In the genomic region with DNA sequence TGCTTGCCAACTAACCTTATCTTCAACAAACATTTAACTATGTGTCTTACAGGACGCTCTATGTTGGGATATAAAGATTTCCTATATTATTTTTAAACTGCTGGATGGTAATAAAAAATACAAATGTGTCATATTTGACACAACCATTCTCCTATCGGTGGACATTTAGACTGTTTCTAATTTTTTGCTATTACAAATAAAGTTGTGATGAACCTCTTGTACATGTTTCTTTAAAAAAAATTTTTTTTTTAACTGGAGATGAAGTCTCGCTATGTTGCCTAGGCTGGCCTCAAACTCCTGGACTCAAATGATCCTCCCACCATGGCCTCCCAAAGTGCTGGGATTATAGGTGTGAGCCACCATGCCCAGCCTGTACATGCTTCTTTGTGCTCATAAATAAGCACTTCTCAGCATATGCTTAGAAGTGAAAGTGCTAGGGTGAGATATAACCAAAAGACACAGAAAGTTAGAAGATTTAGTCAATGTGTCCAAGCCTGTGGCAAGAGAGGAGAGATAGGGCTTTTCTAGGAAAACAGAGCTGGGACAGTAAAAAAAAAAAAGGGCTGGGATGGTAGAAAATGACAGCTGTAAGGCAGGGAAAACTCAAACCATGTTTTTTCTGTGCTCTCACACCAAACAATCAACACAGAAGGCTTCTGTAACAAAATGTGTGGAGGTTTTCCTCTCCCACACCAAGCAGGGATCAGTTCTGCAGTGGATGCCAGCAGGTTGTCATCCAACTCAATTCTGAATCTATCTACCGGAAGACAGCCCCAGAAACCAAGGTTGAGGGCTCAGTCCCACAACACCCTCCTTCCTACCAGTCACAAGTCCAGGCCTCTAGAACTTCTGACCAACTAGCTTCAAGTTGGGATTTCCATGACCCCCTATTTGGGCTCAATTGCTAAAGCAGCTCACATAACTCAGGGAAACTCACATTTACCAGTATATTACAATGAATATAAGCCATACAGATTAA, we compare ENCODE assay signal across 1 cellular context.
TF ChIP-seq lines count a peak whose summit lies in the region.

No MANE protein-coding gene starts in this region.

TF ChIP-seq in K562, 482 proteins besides CTCF, POLR2A, EP300 and RAD21 (continued from another document and continues in another):
- no peak for TF ChIP-seq ZNF609 (CRISPR knock-in tag; IDR thresholded peaks at IDR 0.05; ENCODE audit: borderline replicate concordance)
- no peak for TF ChIP-seq HMG20B (CRISPR knock-in tag; IDR thresholded peaks at IDR 0.05)
- no peak; the same call in 1 of the 2 replicates for TF ChIP-seq DMBX1 (CRISPR knock-in tag; IDR thresholded peaks at IDR 0.05; ENCODE audit: borderline replicate concordance)
- no peak for TF ChIP-seq SAFB2 (IDR thresholded peaks at IDR 0.05; ENCODE audit: borderline replicate concordance, low read depth, low read length, severe bottlenecking)
- TF ChIP-seq, protein P1, sequence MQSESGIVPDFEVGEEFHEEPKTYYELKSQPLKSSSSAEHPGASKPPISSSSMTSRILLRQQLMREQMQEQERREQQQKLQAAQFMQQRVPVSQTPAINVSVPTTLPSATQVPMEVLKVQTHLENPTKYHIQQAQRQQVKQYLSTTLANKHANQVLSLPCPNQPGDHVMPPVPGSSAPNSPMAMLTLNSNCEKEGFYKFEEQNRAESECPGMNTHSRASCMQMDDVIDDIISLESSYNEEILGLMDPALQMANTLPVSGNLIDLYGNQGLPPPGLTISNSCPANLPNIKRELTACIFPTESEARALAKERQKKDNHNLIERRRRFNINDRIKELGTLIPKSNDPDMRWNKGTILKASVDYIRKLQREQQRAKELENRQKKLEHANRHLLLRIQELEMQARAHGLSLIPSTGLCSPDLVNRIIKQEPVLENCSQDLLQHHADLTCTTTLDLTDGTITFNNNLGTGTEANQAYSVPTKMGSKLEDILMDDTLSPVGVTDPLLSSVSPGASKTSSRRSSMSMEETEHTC (IDR thresholded peaks at IDR 0.05): no peak
- no peak for TF ChIP-seq BCL6 (CRISPR knock-in tag; IDR thresholded peaks at IDR 0.05)
- no peak for TF ChIP-seq ZNF764 (CRISPR knock-in tag; IDR thresholded peaks at IDR 0.05; ENCODE audit: low read depth)
- no peak for TF ChIP-seq ZNF561 (CRISPR knock-in tag; conservative IDR thresholded peaks at IDR 0.05)
- peak; percentile 35; the same call in 1 of the 2 replicates for TF ChIP-seq CC2D1A (IDR thresholded peaks at IDR 0.05)
- TF ChIP-seq ZBTB12 (CRISPR knock-in tag; IDR thresholded peaks at IDR 0.05): no peak
- no peak for TF ChIP-seq TBP (optimal IDR thresholded peaks at IDR 0.05; ENCODE audit: low read depth, low read length)
- TF ChIP-seq NEUROD1 (IDR thresholded peaks at IDR 0.05; ENCODE audit: borderline replicate concordance, low read depth, low read length, partially characterized antibody): no peak
- TF ChIP-seq ATF1 (CRISPR knock-in tag; IDR thresholded peaks at IDR 0.05): no peak
- no peak for TF ChIP-seq ATF1 (tag; IDR thresholded peaks at IDR 0.05)
- TF ChIP-seq, protein P2, sequence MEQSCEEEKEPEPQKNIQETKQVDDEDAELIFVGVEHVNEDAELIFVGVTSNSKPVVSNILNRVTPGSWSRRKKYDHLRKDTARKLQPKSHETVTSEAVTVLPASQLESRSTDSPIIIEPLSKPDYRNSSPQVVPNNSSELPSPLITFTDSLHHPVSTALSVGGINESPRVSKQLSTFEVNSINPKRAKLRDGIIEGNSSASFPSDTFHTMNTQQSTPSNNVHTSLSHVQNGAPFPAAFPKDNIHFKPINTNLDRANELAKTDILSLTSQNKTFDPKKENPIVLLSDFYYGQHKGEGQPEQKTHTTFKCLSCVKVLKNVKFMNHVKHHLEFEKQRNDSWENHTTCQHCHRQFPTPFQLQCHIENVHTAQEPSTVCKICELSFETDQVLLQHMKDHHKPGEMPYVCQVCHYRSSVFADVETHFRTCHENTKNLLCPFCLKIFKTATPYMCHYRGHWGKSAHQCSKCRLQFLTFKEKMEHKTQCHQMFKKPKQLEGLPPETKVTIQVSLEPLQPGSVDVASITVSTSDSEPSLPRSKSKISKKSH (CRISPR knock-in tag; IDR thresholded peaks at IDR 0.05): no peak
- no peak for TF ChIP-seq DIDO1 (tag; IDR thresholded peaks at IDR 0.05; ENCODE audit: low read depth)
- no peak for TF ChIP-seq POLR2B (IDR thresholded peaks at IDR 0.05; ENCODE audit: low read depth, partially characterized antibody)
- TF ChIP-seq NFE2L1 (tag; IDR thresholded peaks at IDR 0.05; ENCODE audit: borderline replicate concordance, low read depth): no peak
- no peak for TF ChIP-seq BDP1 (IDR thresholded peaks at IDR 0.05; ENCODE audit: insufficient read depth, insufficient read length)
- TF ChIP-seq, protein P3, sequence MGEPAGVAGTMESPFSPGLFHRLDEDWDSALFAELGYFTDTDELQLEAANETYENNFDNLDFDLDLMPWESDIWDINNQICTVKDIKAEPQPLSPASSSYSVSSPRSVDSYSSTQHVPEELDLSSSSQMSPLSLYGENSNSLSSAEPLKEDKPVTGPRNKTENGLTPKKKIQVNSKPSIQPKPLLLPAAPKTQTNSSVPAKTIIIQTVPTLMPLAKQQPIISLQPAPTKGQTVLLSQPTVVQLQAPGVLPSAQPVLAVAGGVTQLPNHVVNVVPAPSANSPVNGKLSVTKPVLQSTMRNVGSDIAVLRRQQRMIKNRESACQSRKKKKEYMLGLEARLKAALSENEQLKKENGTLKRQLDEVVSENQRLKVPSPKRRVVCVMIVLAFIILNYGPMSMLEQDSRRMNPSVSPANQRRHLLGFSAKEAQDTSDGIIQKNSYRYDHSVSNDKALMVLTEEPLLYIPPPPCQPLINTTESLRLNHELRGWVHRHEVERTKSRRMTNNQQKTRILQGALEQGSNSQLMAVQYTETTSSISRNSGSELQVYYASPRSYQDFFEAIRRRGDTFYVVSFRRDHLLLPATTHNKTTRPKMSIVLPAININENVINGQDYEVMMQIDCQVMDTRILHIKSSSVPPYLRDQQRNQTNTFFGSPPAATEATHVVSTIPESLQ (CRISPR knock-in tag; IDR thresholded peaks at IDR 0.05): no peak
- no peak for TF ChIP-seq E4F1 (CRISPR knock-in tag; IDR thresholded peaks at IDR 0.05; ENCODE audit: borderline replicate concordance)
- no peak for TF ChIP-seq NR3C1 (CRISPR knock-in tag; IDR thresholded peaks at IDR 0.05)
- TF ChIP-seq PHF8 (IDR thresholded peaks at IDR 0.05; ENCODE audit: borderline replicate concordance, low read length): no peak; the same call in 1 of the 2 replicates
- TF ChIP-seq MEF2A (IDR thresholded peaks at IDR 0.05; ENCODE audit: control insufficient read depth, low read depth, low read length): no peak
- TF ChIP-seq FOXK2 (conservative IDR thresholded peaks at IDR 0.05 in 1 of 2, IDR thresholded peaks at IDR 0.05 in 1 of 2; ENCODE audit: low read depth in 2 of 2): peak; percentile 43 to 50; a peak in 2 of 4 replicates
- TF ChIP-seq HEY1 (CRISPR knock-in tag; IDR thresholded peaks at IDR 0.05; ENCODE audit: borderline replicate concordance): no peak
- TF ChIP-seq SMAD1 (IDR thresholded peaks at IDR 0.05; ENCODE audit: low read depth, low read length, partially characterized antibody): no peak
- no peak for TF ChIP-seq POU5F1 (IDR thresholded peaks at IDR 0.05; ENCODE audit: borderline replicate concordance, low read depth, low read length, partially characterized antibody)
- peak; percentile 24; the same call in 1 of the 2 replicates for TF ChIP-seq EP400 (IDR thresholded peaks at IDR 0.05)
- 0 out of 2 replicates have a peak, but pooled peaks have one; percentile 12 for TF ChIP-seq KLF13 (tag; IDR thresholded peaks at IDR 0.05; ENCODE audit: borderline replicate concordance, low read depth)
- TF ChIP-seq MAFK (IDR thresholded peaks at IDR 0.05; ENCODE audit: low read length): no peak
- no peak for TF ChIP-seq ZNF436 (CRISPR knock-in tag; IDR thresholded peaks at IDR 0.05)
- TF ChIP-seq, protein P4, sequence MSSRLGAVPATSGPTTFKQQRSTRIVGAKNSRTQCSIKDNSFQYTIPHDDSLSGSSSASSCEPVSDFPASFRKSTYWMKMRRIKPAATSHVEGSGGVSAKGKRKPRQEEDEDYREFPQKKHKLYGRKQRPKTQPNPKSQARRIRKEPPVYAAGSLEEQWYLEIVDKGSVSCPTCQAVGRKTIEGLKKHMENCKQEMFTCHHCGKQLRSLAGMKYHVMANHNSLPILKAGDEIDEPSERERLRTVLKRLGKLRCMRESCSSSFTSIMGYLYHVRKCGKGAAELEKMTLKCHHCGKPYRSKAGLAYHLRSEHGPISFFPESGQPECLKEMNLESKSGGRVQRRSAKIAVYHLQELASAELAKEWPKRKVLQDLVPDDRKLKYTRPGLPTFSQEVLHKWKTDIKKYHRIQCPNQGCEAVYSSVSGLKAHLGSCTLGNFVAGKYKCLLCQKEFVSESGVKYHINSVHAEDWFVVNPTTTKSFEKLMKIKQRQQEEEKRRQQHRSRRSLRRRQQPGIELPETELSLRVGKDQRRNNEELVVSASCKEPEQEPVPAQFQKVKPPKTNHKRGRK (tag; IDR thresholded peaks at IDR 0.05): no peak
- no peak for TF ChIP-seq TCF7L2 (IDR thresholded peaks at IDR 0.05; ENCODE audit: low read depth, low read length)
- no peak for TF ChIP-seq ZNF586 (CRISPR knock-in tag; conservative IDR thresholded peaks at IDR 0.05)
- TF ChIP-seq RHOXF2B (CRISPR knock-in tag; conservative IDR thresholded peaks at IDR 0.05): no peak
- TF ChIP-seq, protein P5, sequence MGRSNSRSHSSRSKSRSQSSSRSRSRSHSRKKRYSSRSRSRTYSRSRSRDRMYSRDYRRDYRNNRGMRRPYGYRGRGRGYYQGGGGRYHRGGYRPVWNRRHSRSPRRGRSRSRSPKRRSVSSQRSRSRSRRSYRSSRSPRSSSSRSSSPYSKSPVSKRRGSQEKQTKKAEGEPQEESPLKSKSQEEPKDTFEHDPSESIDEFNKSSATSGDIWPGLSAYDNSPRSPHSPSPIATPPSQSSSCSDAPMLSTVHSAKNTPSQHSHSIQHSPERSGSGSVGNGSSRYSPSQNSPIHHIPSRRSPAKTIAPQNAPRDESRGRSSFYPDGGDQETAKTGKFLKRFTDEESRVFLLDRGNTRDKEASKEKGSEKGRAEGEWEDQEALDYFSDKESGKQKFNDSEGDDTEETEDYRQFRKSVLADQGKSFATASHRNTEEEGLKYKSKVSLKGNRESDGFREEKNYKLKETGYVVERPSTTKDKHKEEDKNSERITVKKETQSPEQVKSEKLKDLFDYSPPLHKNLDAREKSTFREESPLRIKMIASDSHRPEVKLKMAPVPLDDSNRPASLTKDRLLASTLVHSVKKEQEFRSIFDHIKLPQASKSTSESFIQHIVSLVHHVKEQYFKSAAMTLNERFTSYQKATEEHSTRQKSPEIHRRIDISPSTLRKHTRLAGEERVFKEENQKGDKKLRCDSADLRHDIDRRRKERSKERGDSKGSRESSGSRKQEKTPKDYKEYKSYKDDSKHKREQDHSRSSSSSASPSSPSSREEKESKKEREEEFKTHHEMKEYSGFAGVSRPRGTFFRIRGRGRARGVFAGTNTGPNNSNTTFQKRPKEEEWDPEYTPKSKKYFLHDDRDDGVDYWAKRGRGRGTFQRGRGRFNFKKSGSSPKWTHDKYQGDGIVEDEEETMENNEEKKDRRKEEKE (IDR thresholded peaks at IDR 0.05; ENCODE audit: borderline replicate concordance in 1 of 2, control insufficient read depth in 1 of 2, low read depth in 2 of 2, low read length in 1 of 2): no peak
- TF ChIP-seq CEBPB (tag; IDR thresholded peaks at IDR 0.05): no peak
- no peak for TF ChIP-seq CHD4 (IDR thresholded peaks at IDR 0.05; ENCODE audit: insufficient read depth, insufficient replicate concordance, low read depth, low read length, poor library complexity, severe bottlenecking)
